Comparison of ENCODE assay signal across 8 cellular contexts in genomic region chr1:1144122-1144842, GRCh38.
A peak's percentile ranks its signal among the peaks of the same experiment; 100 is the strongest.
DNase-seq lines count a peak whose midpoint lies in the region; ATAC-seq and TF ChIP-seq lines count a peak whose summit lies in the region.

No MANE protein-coding gene starts in this region.

- H3K27ac ChIP-seq in mucosa of rectum (ENCODE audit: low read depth in 2 of 2, low read length in 2 of 2), result peak overlapping the region; percentile 95 to 98

- peak; percentile 63 for TF ChIP-seq POLR2A in GM19099 (IDR thresholded peaks at IDR 0.05; ENCODE audit: extremely low read depth, insufficient read length, low read depth)

- peak overlapping the region; percentile 70 to 79 for H3K9ac ChIP-seq in mucosa of rectum (ENCODE audit: low read depth in 1 of 2, low read length in 2 of 2)

- H3K36me3 ChIP-seq in mucosa of rectum (ENCODE audit: control insufficient read depth in 2 of 2, insufficient read depth in 2 of 2, low read length in 2 of 2), result no peaks in the 10 kb centered on the region

- H3K4me1 ChIP-seq in mucosa of rectum (ENCODE audit: control insufficient read depth in 2 of 2, insufficient read depth in 2 of 2, low read length in 2 of 2), result peaks cover 29 to 39% of the 10 kb centered on the region in 2 donors

- no peaks in the 10 kb centered on the region for H3K27me3 ChIP-seq in mucosa of rectum (ENCODE audit: control insufficient read depth in 2 of 2, insufficient read depth in 2 of 2, low read length in 2 of 2)

- H3K9me3 ChIP-seq in mucosa of rectum (ENCODE audit: control insufficient read depth in 2 of 2, low read length in 2 of 2), result no peaks in the 10 kb centered on the region

- ATAC-seq in GM18873 (IDR thresholded peaks at IDR 0.05; ENCODE audit: low FRiP score, unreplicated experiment) (no peak), GM19328 (IDR thresholded peaks at IDR 0.05; ENCODE audit: unreplicated experiment) (no peak), GM19351 (IDR thresholded peaks at IDR 0.05; ENCODE audit: unreplicated experiment) (no peak)

- peak overlapping the region; percentile 28 to 58 for H3K4me3 ChIP-seq in mucosa of rectum (ENCODE audit: low read length in 2 of 2)

- DNase-seq in NCI-H2227 (lab: John Stamatoyannopoulos, UW; ENCODE audit: unreplicated experiment), result peak; percentile 39
- peak; percentile 70 for DNase-seq in activated T-cell treated with anti-CD3 and anti-CD28 coated beads, Interleukin-2, amount 50 U/mL, for 1 hour
- no peak for DNase-seq in T1000 (lab: John Stamatoyannopoulos, UW)
